30 cellular contexts compared by ENCODE assay signal in genomic region chr18:75406491-75407445, GRCh38. TPM values are rescaled to one million over a fixed set of nuclear protein-coding genes. Genes with fewer than 3 reads are reported as not detected.
DNase-seq lines count a peak whose midpoint lies in the region; ATAC-seq and TF ChIP-seq lines count a peak whose summit lies in the region.
"Had no signal": no experiment of that assay in that cellular context is flagged by ENCODE, and none has a peak within 500 bp of the region (broad histone marks: within the 10 kb centered on the region; RNA-seq: fewer than 3 reads in every experiment).

No MANE protein-coding gene starts in this region.

- peaks cover 16% of the 10 kb centered on the region for H3K27me3 ChIP-seq in smooth muscle cell (ENCODE audit: low read depth)
- H3K27me3 ChIP-seq: SJCRH30, spleen, tibial artery had no signal

- peak overlapping the region; percentile 32 for H2AFZ ChIP-seq in smooth muscle cell (ENCODE audit: low read depth)

- no peaks in the 10 kb centered on the region for H3K36me3 ChIP-seq in smooth muscle cell (ENCODE audit: low read depth)
- H3K36me3 ChIP-seq: SJCRH30, spleen, tibial artery had no signal

- no peak for DNase-seq in HFFc6
- no peak for DNase-seq in mesothelial cell of epicardium (ENCODE audit: low spot score in 2 of 2, unreplicated experiment in 2 of 2)
- DNase-seq in smooth muscle cell (lab: John Stamatoyannopoulos, UW; ENCODE audit: unreplicated experiment) = no peak
- no peak for DNase-seq in NCI-H69 (lab: John Stamatoyannopoulos, UW)
- no peak for DNase-seq in DMS153 (lab: John Stamatoyannopoulos, UW)
- no peak for DNase-seq in A172 (ENCODE audit: low spot score)
- DNase-seq: activated CD4-positive, alpha-beta T cell treated with anti-CD3 and anti-CD28 coated beads for 36 hours; activated CD8-positive, alpha-beta memory T cell treated with anti-CD3 and anti-CD28 coated beads for 24 hours; activated gamma-delta T cell; activated T-cell treated with anti-CD3 and anti-CD28 coated beads, Interleukin-2, amount 50 U/mL, for 1 hour; central memory CD4-positive, alpha-beta T cell; EL; glutamatergic neuron; NCI-H1436; NCI-H510A treated with DMSO at 0.1 percent for 48 hours; NK-92 treated with Interleukin-12 subunit alpha and Interleukin-12 subunit beta, amount 100 ng/mL, for 24 hours; spleen; stimulated activated CD4-positive, alpha-beta T cell treated with anti-CD3 and anti-CD28 coated beads, Interleukin-4, amount 100 ng/mL, for 24 hours; stimulated activated naive B cell treated with anti-CD40 and anti-IgM and Interleukin-4, amounts not matched to agents 10 μg/mL and 1 μg/mL and 100 μg/mL, for 72 hours; T-cell; tibial artery had no signal

- H3K27ac ChIP-seq in smooth muscle cell (ENCODE audit: low read depth) = peak overlapping the region; percentile 93
- H3K27ac ChIP-seq: KMS-11, SJCRH30, spleen, tibial artery had no signal

- peak overlapping the region; percentile 5 for H3K9ac ChIP-seq in smooth muscle cell (ENCODE audit: low read depth)
- H3K9ac ChIP-seq: KMS-11 had no signal

- no peaks in the 10 kb centered on the region for H3K79me2 ChIP-seq in smooth muscle cell (ENCODE audit: low read depth)

- H3K9me3 ChIP-seq in smooth muscle cell (replicated peaks; ENCODE audit: low read depth) = no peaks in the 10 kb centered on the region
- H3K9me3 ChIP-seq: SJCRH30, spleen, tibial artery had no signal

- peaks cover 4% of the 10 kb centered on the region for H3F3A ChIP-seq in smooth muscle cell (ENCODE audit: low read depth)

- no peak overlapping the region for H3K4me3 Mint-ChIP-seq in HFFc6
- H3K4me3 Mint-ChIP-seq in brain = peak overlapping the region in 3 of 5 experiments; percentile 11 to 55 (median 14)
- peak overlapping the region; percentile 5 for H3K4me3 Mint-ChIP-seq in mesothelial cell of epicardium
- H3K4me3 Mint-ChIP-seq: activated CD4-positive, alpha-beta T cell treated with anti-CD3 and anti-CD28 coated beads for 36 hours; CD14-positive monocyte; dendritic cell treated with granulocyte-macrophage colony-stimulating factor and Interleukin-4, amounts not matched to agents 40 ng/mL and 50 ng/mL, for 4 days; stimulated activated naive B cell treated with anti-CD40 and anti-IgM and Interleukin-4, amounts not matched to agents 10 μg/mL and 1 μg/mL and 100 μg/mL, for 72 hours; T-cell had no signal

- ATAC-seq in GM21825 (IDR thresholded peaks at IDR 0.05; ENCODE audit: unreplicated experiment) = no peak
- ATAC-seq: activated CD4-positive, alpha-beta T cell treated with anti-CD3 and anti-CD28 coated beads for 36 hours; HCT116; stimulated activated naive B cell treated with anti-CD40 and anti-IgM and Interleukin-4, amounts not matched to agents 10 μg/mL and 1 μg/mL and 100 μg/mL, for 72 hours; T-cell had no signal

- peak overlapping the region; percentile 61 for H3K4me2 ChIP-seq in smooth muscle cell
- H3K4me2 ChIP-seq: KMS-11 had no signal

- peak overlapping the region; percentile 48; the same call in 1 of the 2 replicates for H3K27ac Mint-ChIP-seq in HFFc6
- peak overlapping the region in 3 of 5 experiments; percentile 2 to 69 (median 58) for H3K27ac Mint-ChIP-seq in brain
- no peak overlapping the region for H3K27ac Mint-ChIP-seq in mesothelial cell of epicardium
- H3K27ac Mint-ChIP-seq: activated CD4-positive, alpha-beta T cell treated with anti-CD3 and anti-CD28 coated beads for 36 hours; CD14-positive monocyte; dendritic cell treated with granulocyte-macrophage colony-stimulating factor and Interleukin-4, amounts not matched to agents 40 ng/mL and 50 ng/mL, for 4 days; stimulated activated naive B cell treated with anti-CD40 and anti-IgM and Interleukin-4, amounts not matched to agents 10 μg/mL and 1 μg/mL and 100 μg/mL, for 72 hours; T-cell had no signal

- whole genome bisulfite sequencing in smooth muscle cell (ENCODE audit: low lambda C conversion rate) = 83% methylated on average over 28 of the region's 28 CpGs

- H4K20me1 ChIP-seq in smooth muscle cell (ENCODE audit: low read depth) = no peaks in the 10 kb centered on the region

- peaks cover 18% of the 10 kb centered on the region for H3K4me1 ChIP-seq in smooth muscle cell (ENCODE audit: low read depth)
- H3K4me1 ChIP-seq: spleen had no signal

- no peaks in the 10 kb centered on the region; the same call in none of the 2 replicates for H3K27me3 Mint-ChIP-seq in HFFc6 (ENCODE audit: insufficient read depth)
- H3K27me3 Mint-ChIP-seq in brain = peaks cover 6% of the 10 kb centered on the region
- peaks cover 27% of the 10 kb centered on the region for H3K27me3 Mint-ChIP-seq in mesothelial cell of epicardium (ENCODE audit: low read depth)

- H3K9me3 Mint-ChIP-seq in HFFc6 = peaks cover 8% of the 10 kb centered on the region
- H3K9me3 Mint-ChIP-seq in brain = no peaks in the 10 kb centered on the region
- no peaks in the 10 kb centered on the region for H3K9me3 Mint-ChIP-seq in mesothelial cell of epicardium
- H3K9me3 Mint-ChIP-seq: dendritic cell treated with granulocyte-macrophage colony-stimulating factor and Interleukin-4, amounts not matched to agents 40 ng/mL and 50 ng/mL, for 4 days; stimulated activated naive B cell treated with anti-CD40 and anti-IgM and Interleukin-4, amounts not matched to agents 10 μg/mL and 1 μg/mL and 100 μg/mL, for 72 hours; T-cell had no signal

- TF ChIP-seq CTCF in HFFc6 (IDR thresholded peaks at IDR 0.05) (no peak), brain (conservative IDR thresholded peaks at IDR 0.05) (no peak), mesothelial cell of epicardium (IDR thresholded peaks at IDR 0.05; ENCODE audit: unreplicated experiment) (no peak), smooth muscle cell (IDR thresholded peaks at IDR 0.05; ENCODE audit: borderline replicate concordance, insufficient read depth, poor library complexity, severe bottlenecking) (no peak)

- H3K4me1 Mint-ChIP-seq in HFFc6 (ENCODE audit: low read depth) (peaks cover 47% of the 10 kb centered on the region), brain (peaks cover 33% of the 10 kb centered on the region), mesothelial cell of epicardium (peaks cover 17% of the 10 kb centered on the region)
- H3K4me1 Mint-ChIP-seq: CD14-positive monocyte; stimulated activated naive B cell treated with anti-CD40 and anti-IgM and Interleukin-4, amounts not matched to agents 10 μg/mL and 1 μg/mL and 100 μg/mL, for 72 hours had no signal

- peak overlapping the region; percentile 14 for H3K4me3 ChIP-seq in smooth muscle cell
- H3K4me3 ChIP-seq: SJCRH30, spleen had no signal

- H3K36me3 Mint-ChIP-seq in HFFc6 (ENCODE audit: low read depth) = no peaks in the 10 kb centered on the region; the same call in 1 of the 2 replicates
- H3K36me3 Mint-ChIP-seq in brain = no peaks in the 10 kb centered on the region
- no peaks in the 10 kb centered on the region for H3K36me3 Mint-ChIP-seq in mesothelial cell of epicardium
- H3K36me3 Mint-ChIP-seq: CD14-positive monocyte; stimulated activated naive B cell treated with anti-CD40 and anti-IgM and Interleukin-4, amounts not matched to agents 10 μg/mL and 1 μg/mL and 100 μg/mL, for 72 hours; T-cell had no signal

RNA-seq across cellular contexts. Expression of gene SMIM21, which starts 20.7 kb away (rescaled TPM):
- not detected for total RNA-seq in HFFc6 (2021; fragmentation: NEBNext Ultra II Directional; extraction: Animal tissue kit (Norgen Biotek cat#: 25700))
- polyA plus RNA-seq in brain (ENCODE audit: insufficient read depth, low read depth, low replicate concordance) (not detected), smooth muscle cell (not detected in 2 replicates)
- total RNA-seq in mesothelial cell of epicardium (not detected in 3 replicates), smooth muscle cell (not detected in 2 replicates)
- total RNA-seq in A172 (2014; rRNA removed; shearing (Covaris generic)) = not detected in 2 replicates
- total RNA-seq: activated CD4-positive, alpha-beta T cell treated with anti-CD3 and anti-CD28 coated beads for 36 hours; fibroblast of lung; lung microvascular endothelial cell; SJCRH30; spleen; T-cell had no signal
- polyA plus RNA-seq: CD14-positive monocyte, fibroblast of lung, spleen had no signal
